Comparison of ENCODE assay signal across 14 cellular contexts in the genomic region with DNA sequence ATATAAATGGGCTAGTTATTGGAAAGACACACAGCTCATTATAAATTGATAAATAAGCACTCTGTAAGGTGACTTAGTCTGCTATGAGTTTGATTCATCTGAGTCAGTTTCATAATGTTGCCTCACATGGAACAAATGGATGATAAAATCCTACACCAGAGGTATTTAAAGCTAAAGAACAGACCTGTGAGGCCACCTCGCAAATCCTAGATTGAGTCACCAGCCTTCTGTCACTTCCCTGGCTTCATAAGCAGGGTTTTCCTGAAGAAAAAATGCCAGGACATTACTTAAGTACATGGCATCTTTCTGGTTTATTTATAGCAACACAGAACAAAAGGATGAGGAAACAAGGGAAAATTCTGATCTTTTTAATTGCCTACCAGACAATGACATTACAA. TPM values are rescaled to one million over a fixed set of nuclear protein-coding genes. Genes with fewer than 3 reads are reported as not detected.
DNase-seq lines count a peak whose midpoint lies in the region; ATAC-seq and TF ChIP-seq lines count a peak whose summit lies in the region.
"Had no signal": no experiment of that assay in that cellular context is flagged by ENCODE, and none has a peak within 500 bp of the region (broad histone marks: within the 10 kb centered on the region; RNA-seq: fewer than 3 reads in every experiment).

No MANE protein-coding gene starts in this region.

- H3K79me2 ChIP-seq in osteoblast (ENCODE audit: insufficient read depth, low read length): no peaks in the 10 kb centered on the region

- H4K20me1 ChIP-seq in osteoblast (ENCODE audit: insufficient read depth, low read length): no peaks in the 10 kb centered on the region
- H4K20me1 ChIP-seq: BLaER1 had no signal

- H3K27ac ChIP-seq in osteoblast (ENCODE audit: low read depth, low read length): no peak overlapping the region
- H3K27ac ChIP-seq: BLaER1, colonic mucosa, left lung had no signal

- peak; percentile 21 to 29 for ATAC-seq in activated naive CD4-positive, alpha-beta T cell treated with anti-CD3 and anti-CD28 coated beads, Interleukin-2, amount 50 U/mL, for 72 hours
- ATAC-seq in GM18517 (IDR thresholded peaks at IDR 0.05; ENCODE audit: unreplicated experiment): no peak
- ATAC-seq: left lung; Panc1; stimulated activated naive B cell treated with anti-CD40 and anti-IgM and Interleukin-4, amounts not matched to agents 10 μg/mL and 1 μg/mL and 100 μg/mL, for 72 hours had no signal

- H3K4me1 Mint-ChIP-seq in activated naive CD4-positive, alpha-beta T cell treated with anti-CD3 and anti-CD28 coated beads, Interleukin-2, amount 50 U/mL, for 24 hours: peaks cover 81% of the 10 kb centered on the region

- H3K9me3 Mint-ChIP-seq in activated naive CD4-positive, alpha-beta T cell treated with anti-CD3 and anti-CD28 coated beads, Interleukin-2, amount 50 U/mL, for 24 hours: peaks cover 10% of the 10 kb centered on the region
- peaks cover 0 to 4% of the 10 kb centered on the region in 2 donors for H3K9me3 Mint-ChIP-seq in activated naive CD4-positive, alpha-beta T cell treated with anti-CD3 and anti-CD28 coated beads, Interleukin-2, amount 50 U/mL, for 72 hours

- no peak for DNase-seq in activated naive CD4-positive, alpha-beta T cell treated with anti-CD3 and anti-CD28 coated beads, Interleukin-2, amount 50 U/mL, for 16 hours
- peak in 1 of 2 donors; percentile 25 for DNase-seq in activated naive CD4-positive, alpha-beta T cell treated with anti-CD3 and anti-CD28 coated beads, Interleukin-2, amount 50 U/mL, for 72 hours (ENCODE audit: low spot score in 2 of 2)
- DNase-seq in fibroblast of pulmonary artery (ENCODE audit: low read depth) (peak; percentile 74), superior temporal gyrus (ENCODE audit: extremely low spot score) (peak; percentile 66), osteoblast (ENCODE audit: insufficient read length, low spot score, missing footprints) (no peak), SIG-M5 treated with dmso at 0.1 percent for 504 hours (lab: John Stamatoyannopoulos, UW; ENCODE audit: unreplicated experiment) (no peak)
- DNase-seq: colonic mucosa; glutamatergic neuron; left lung; stimulated activated naive B cell treated with anti-CD40 and anti-IgM and Interleukin-4, amounts not matched to agents 10 μg/mL and 1 μg/mL and 100 μg/mL, for 72 hours had no signal

- H3K4me2 ChIP-seq in osteoblast (ENCODE audit: insufficient read depth, low read length): no peak overlapping the region
- H3K4me2 ChIP-seq: BLaER1 had no signal

- no peaks in the 10 kb centered on the region for H3K36me3 ChIP-seq in osteoblast (ENCODE audit: insufficient read depth, low read length)
- H3K36me3 ChIP-seq: BLaER1, colonic mucosa, left lung had no signal

- H3K27ac Mint-ChIP-seq in activated naive CD4-positive, alpha-beta T cell treated with anti-CD3 and anti-CD28 coated beads, Interleukin-2, amount 50 U/mL, for 24 hours: peak overlapping the region; percentile 100
- peak overlapping the region; percentile 100 for H3K27ac Mint-ChIP-seq in activated naive CD4-positive, alpha-beta T cell treated with anti-CD3 and anti-CD28 coated beads, Interleukin-2, amount 50 U/mL, for 72 hours
- H3K27ac Mint-ChIP-seq: stimulated activated naive B cell treated with anti-CD40 and anti-IgM and Interleukin-4, amounts not matched to agents 10 μg/mL and 1 μg/mL and 100 μg/mL, for 72 hours had no signal

- H3K9me3 ChIP-seq in osteoblast (ENCODE audit: low read depth, low read length): no peaks in the 10 kb centered on the region
- H3K9me3 ChIP-seq: colonic mucosa, left lung had no signal

- H3K4me3 ChIP-seq in fibroblast of pulmonary artery (replicated peaks; ENCODE audit: low read depth, low read length): no peak overlapping the region
- H3K4me3 ChIP-seq in osteoblast (ENCODE audit: insufficient read depth, low read length): no peak overlapping the region
- H3K4me3 ChIP-seq: BLaER1, colonic mucosa, left lung had no signal

- no peaks in the 10 kb centered on the region for H3K27me3 Mint-ChIP-seq in activated naive CD4-positive, alpha-beta T cell treated with anti-CD3 and anti-CD28 coated beads, Interleukin-2, amount 50 U/mL, for 24 hours
- H3K27me3 Mint-ChIP-seq: stimulated activated naive B cell treated with anti-CD40 and anti-IgM and Interleukin-4, amounts not matched to agents 10 μg/mL and 1 μg/mL and 100 μg/mL, for 72 hours had no signal

- H3K4me1 ChIP-seq in osteoblast (ENCODE audit: insufficient read depth, low read length): peaks cover 5% of the 10 kb centered on the region
- H3K4me1 ChIP-seq: colonic mucosa had no signal

- H3K27me3 ChIP-seq in osteoblast (ENCODE audit: insufficient read depth, low read length): peaks cover 7% of the 10 kb centered on the region
- H3K27me3 ChIP-seq: BLaER1, colonic mucosa, left lung had no signal

- no peak overlapping the region for H2AFZ ChIP-seq in osteoblast (ENCODE audit: low read length)

- TF ChIP-seq CTCF in fibroblast of pulmonary artery (IDR thresholded peaks at IDR 0.05; ENCODE audit: low read length, missing control alignments): no peak
- TF ChIP-seq CTCF in osteoblast (IDR thresholded peaks at IDR 0.05; ENCODE audit: extremely low read depth, low read depth, low read length): no peak

- H3K4me3 Mint-ChIP-seq in activated naive CD4-positive, alpha-beta T cell treated with anti-CD3 and anti-CD28 coated beads, Interleukin-2, amount 50 U/mL, for 24 hours: peak overlapping the region; percentile 81
- H3K4me3 Mint-ChIP-seq: stimulated activated naive B cell treated with anti-CD40 and anti-IgM and Interleukin-4, amounts not matched to agents 10 μg/mL and 1 μg/mL and 100 μg/mL, for 72 hours had no signal

- peaks cover 30% of the 10 kb centered on the region for H3K36me3 Mint-ChIP-seq in activated naive CD4-positive, alpha-beta T cell treated with anti-CD3 and anti-CD28 coated beads, Interleukin-2, amount 50 U/mL, for 24 hours
- H3K36me3 Mint-ChIP-seq in activated naive CD4-positive, alpha-beta T cell treated with anti-CD3 and anti-CD28 coated beads, Interleukin-2, amount 50 U/mL, for 72 hours: peaks cover 42 to 84% of the 10 kb centered on the region in 2 donors

RNA-seq across cellular contexts. Expression of gene CD2, which starts 18.4 kb away (rescaled TPM):
- total RNA-seq in activated naive CD4-positive, alpha-beta T cell treated with anti-CD3 and anti-CD28 coated beads, Interleukin-2, amount 50 U/mL, for 72 hours: 100 to 1,000 TPM; 291 to 437 TPM
- not detected in 2 replicates for total RNA-seq in osteoblast

Comparison
In these comparisons a context has a peak if more than half of its experiments do, and no peak if none do; other contexts are left out.
1. DNase-seq: peak in fibroblast of pulmonary artery (single experiment) and superior temporal gyrus (single experiment); none in activated naive CD4-positive, alpha-beta T cell treated with anti-CD3 and anti-CD28 coated beads, Interleukin-2, amount 50 U/mL, for 16 hours (single experiment), osteoblast (single experiment) and SIG-M5 treated with dmso at 0.1 percent for 504 hours (single experiment).
2. RNA of gene CD2, which starts 18.4 kb away (total RNA-seq): 291 to 437 TPM in activated naive CD4-positive, alpha-beta T cell treated with anti-CD3 and anti-CD28 coated beads, Interleukin-2, amount 50 U/mL, for 72 hours; not detected in osteoblast; every median in the first group is over 100 times any median in the second.